ENCODE assay signal across 17 cellular contexts in genomic region chr2:159010963-159011362, GRCh38. TPM values are rescaled to one million over a fixed set of nuclear protein-coding genes. Genes with fewer than 3 reads are reported as not detected.
A peak's percentile ranks its signal among the peaks of the same experiment; 100 is the strongest.
DNase-seq lines count a peak whose midpoint lies in the region; ATAC-seq, FAIRE-seq and TF ChIP-seq lines count a peak whose summit lies in the region.
"Had no signal": no experiment of that assay in that cellular context is flagged by ENCODE, and none has a peak within 500 bp of the region (broad histone marks: within the 10 kb centered on the region; RNA-seq: fewer than 3 reads in every experiment).

No MANE protein-coding gene starts in this region.

- H4K8ac ChIP-seq in IMR-90 (ENCODE audit: low read depth in 2 of 2, low read length in 2 of 2) = no peak overlapping the region; a peak in 1 of 4 replicates

- no peak overlapping the region for H2AK9ac ChIP-seq in IMR-90 (replicated peaks; ENCODE audit: low read depth, low read length, poor library complexity)

- H3K9me1 ChIP-seq in IMR-90 (ENCODE audit: insufficient read depth, low read length) = peaks cover 5% of the 10 kb centered on the region

- peak overlapping the region; percentile 76; the same call in 1 of the 2 replicates for H3K23ac ChIP-seq in IMR-90 (ENCODE audit: low read depth, low read length)

- H3K27ac ChIP-seq in A549 = 0 out of 6 replicates have a peak overlapping the region, but pooled peaks of 1 of the 2 experiments have one; percentile 10
- H3K27ac ChIP-seq in IMR-90 (ENCODE audit: insufficient read depth, low read length) = no peak overlapping the region
- H3K27ac ChIP-seq in substantia nigra (ENCODE audit: low read depth, low read length, poor library complexity, severe bottlenecking) = no peak overlapping the region

- H3K9me3 ChIP-seq in A549 = peaks cover 19% of the 10 kb centered on the region
- peaks cover 12% of the 10 kb centered on the region for H3K9me3 ChIP-seq in IMR-90 (ENCODE audit: control insufficient read depth, insufficient read depth, low read length)

- no peak overlapping the region for H4K91ac ChIP-seq in IMR-90 (ENCODE audit: insufficient read depth, low read depth, low read length)

- BruUV-seq in IMR-90 (replicated peaks; lab: Mats Ljungman, UMichigan) = no TSS peak

- H4K20me1 ChIP-seq in IMR-90 (ENCODE audit: insufficient read depth, low read length) = peaks cover 9% of the 10 kb centered on the region; the same call in 1 of the 2 replicates

- dilution Hi-C loops in IMR-90 (cut with HindIII; ENCODE audit: low sequenced_read_pairs, unreplicated experiment) = no loop called here

- H2BK5ac ChIP-seq in IMR-90 (ENCODE audit: low read depth, low read length, poor library complexity, severe bottlenecking) = peak overlapping the region; percentile 3

- H3K56ac ChIP-seq in IMR-90 (ENCODE audit: extremely low read depth, insufficient read depth, low read length) = no peak overlapping the region

- H2AFZ ChIP-seq in IMR-90 (replicated peaks; ENCODE audit: low read length, poor library complexity) = no peak overlapping the region

- FAIRE-seq in A549 (lab: Jason Lieb, UNC) = no peak
- no peak for FAIRE-seq in bronchial epithelial cell (lab: Jason Lieb, UNC)
- FAIRE-seq in RCC 7860 (lab: Jason Lieb, UNC) = no peak

- H2BK20ac ChIP-seq in IMR-90 (ENCODE audit: low read depth, low read length) = peak overlapping the region; percentile 20; the same call in 1 of the 2 replicates

- intact Hi-C loops in IMR-90 (cut with micrococcal nuclease) = loop anchor here (2.0 kb wide), 1 partner anchor 18 kb away; no protein-coding TSS in a partner anchor

- no peak overlapping the region for H4K5ac ChIP-seq in IMR-90 (ENCODE audit: low read depth, low read length)

- TF ChIP-seq CTCF in A549 (IDR thresholded peaks at IDR 0.05) = no peak
- no peak for TF ChIP-seq CTCF in IMR-90 (conservative IDR thresholded peaks at IDR 0.05; ENCODE audit: low read depth, low read length)
- no peak for TF ChIP-seq CTCF in bronchial epithelial cell (IDR thresholded peaks at IDR 0.05; ENCODE audit: insufficient read depth, low read length, severe bottlenecking)

- H3K18ac ChIP-seq in IMR-90 (ENCODE audit: low read depth, low read length) = no peak overlapping the region

- H2BK15ac ChIP-seq in IMR-90 (ENCODE audit: low read depth, low read length) = no peak overlapping the region

- H3K4me3 ChIP-seq in A549 (no peak overlapping the region), IMR-90 (ENCODE audit: insufficient read depth, low read depth, low read length) (no peak overlapping the region), bronchial epithelial cell (ENCODE audit: low read depth, low read length) (no peak overlapping the region)
- H3K4me3 ChIP-seq: tibial nerve had no signal

- ATAC-seq in A549 (peak in 1 of 2 experiments; percentile 30; a peak in 2 of 6 replicates), IMR-90 (ENCODE audit: low read depth) (no peak)
- ATAC-seq: stimulated activated naive B cell treated with anti-CD40 and anti-IgM and Interleukin-4, amounts not matched to agents 10 μg/mL and 1 μg/mL and 100 μg/mL, for 72 hours had no signal

- no peak overlapping the region for H3K9ac ChIP-seq in IMR-90 (ENCODE audit: low read depth, low read length)

- H3K14ac ChIP-seq in IMR-90 (replicated peaks; ENCODE audit: low read depth, low read length) = 0 out of 2 replicates have a peak overlapping the region, but pooled peaks have one; percentile 44

- H3K4ac ChIP-seq in IMR-90 (ENCODE audit: low read depth, low read length) = peak overlapping the region; percentile 50; the same call in 1 of the 2 replicates

- H3K79me1 ChIP-seq in IMR-90 (ENCODE audit: low read depth in 1 of 2, low read length in 2 of 2) = peaks cover 25 to 50% of the 10 kb centered on the region in 2 experiments

- H3K4me1 ChIP-seq in A549 (peaks cover 14% of the 10 kb centered on the region), IMR-90 (ENCODE audit: control insufficient read depth, insufficient read depth, low read length) (peaks cover 2% of the 10 kb centered on the region; the same call in 1 of the 2 replicates)

- H3K36me3 ChIP-seq in IMR-90 (ENCODE audit: control insufficient read depth, insufficient read depth, low read length) (peaks cover 14% of the 10 kb centered on the region; the same call in 1 of the 2 replicates), bronchial epithelial cell (ENCODE audit: control insufficient read depth, insufficient read depth, low read length) (peaks cover 4% of the 10 kb centered on the region)

- in situ Hi-C loops in IMR-90 (cut with MboI; ENCODE audit: low sequenced_read_pairs) = no loop called here

- TF ChIP-seq EP300 in A549 (IDR thresholded peaks at IDR 0.05) = no peak

- TF ChIP-seq RAD21 in A549 (conservative IDR thresholded peaks at IDR 0.05 in 1 of 2, IDR thresholded peaks at IDR 0.05 in 1 of 2) (no peak), IMR-90 (IDR thresholded peaks at IDR 0.05; ENCODE audit: low read length) (no peak)

- DNase-seq in A549 (ENCODE audit: low read depth in 1 of 2, low spot score in 1 of 2) (no peak), IMR-90 (peak; percentile 69), bronchial epithelial cell (ENCODE audit: low read depth) (peak; percentile 52), iris pigment epithelial cell (ENCODE audit: low read depth) (peak; percentile 62), substantia nigra (lab: John Stamatoyannopoulos, UW) (no peak), SK-N-DZ (ENCODE audit: low spot score) (no peak), RCC 7860 (ENCODE audit: low spot score) (no peak)
- no peak for DNase-seq in activated CD4-positive, alpha-beta T cell treated with anti-CD3 and anti-CD28 coated beads for 48 hours
- DNase-seq: activated T-cell treated with anti-CD3 and anti-CD28 coated beads, Interleukin-2, amount 50 U/mL, for 1 hour; CD4-positive, alpha-beta memory T cell; central memory CD4-positive, alpha-beta T cell; effector CD8-positive, alpha-beta T cell; NCI-H1436 treated with DMSO at 0.1 percent for 48 hours; NCI-H2171; NCI-H774; stimulated activated naive B cell treated with anti-CD40 and anti-IgM and Interleukin-4, amounts not matched to agents 10 μg/mL and 1 μg/mL and 100 μg/mL, for 72 hours had no signal

- no peak for TF ChIP-seq POLR2A in A549 (IDR thresholded peaks at IDR 0.05; ENCODE audit: low read length)
- TF ChIP-seq POLR2A in IMR-90 (IDR thresholded peaks at IDR 0.05; ENCODE audit: low read depth, low read length) = no peak

- H3K4me2 ChIP-seq in A549 (peak overlapping the region; percentile 62; the same call in 2 of the 3 replicates), IMR-90 (ENCODE audit: low read depth, low read length) (no peak overlapping the region)

- POLR2A ChIA-PET in A549 (lab: Yijun Ruan, JAX) = no interaction called here
- POLR2A ChIA-PET in IMR-90 (lab: Charles Lee; ENCODE audit: unreplicated experiment) = no interaction called here

- H2AK5ac ChIP-seq in IMR-90 (ENCODE audit: low read depth, low read length) = peak overlapping the region; percentile 43

- no peak overlapping the region; the same call in 1 of the 2 replicates for H2BK120ac ChIP-seq in IMR-90 (ENCODE audit: low read depth, low read length)

- CTCF ChIA-PET in A549 (lab: Yijun Ruan, JAX) = interaction anchor here (1.2 kb wide), 1 partner anchor 25 kb away, joined by 3 read pairs; no protein-coding TSS in a partner anchor
- CTCF ChIA-PET in IMR-90 (lab: Yijun Ruan, JAX) = no interaction called here

- no peaks in the 10 kb centered on the region for H3K27me3 ChIP-seq in IMR-90 (ENCODE audit: control insufficient read depth, insufficient read depth, low read length)
- H3K27me3 ChIP-seq in bronchial epithelial cell (ENCODE audit: control insufficient read depth, insufficient read depth, low read length) = no peaks in the 10 kb centered on the region
- H3K27me3 ChIP-seq: tibial nerve had no signal

TF ChIP-seq in A549, 52 proteins besides CTCF, POLR2A, EP300 and RAD21 (continues in another document):
- no peak for TF ChIP-seq HMGXB4 (CRISPR knock-in tag; IDR thresholded peaks at IDR 0.05; ENCODE audit: borderline replicate concordance)

TF ChIP-seq in IMR-90, 13 proteins besides CTCF, POLR2A, EP300 and RAD21:
- TF ChIP-seq USF2 (IDR thresholded peaks at IDR 0.05; ENCODE audit: low read depth, low read length) = no peak
- TF ChIP-seq MAFK (IDR thresholded peaks at IDR 0.05; ENCODE audit: low read depth, low read length) = no peak
- TF ChIP-seq MXI1 (IDR thresholded peaks at IDR 0.05; ENCODE audit: borderline replicate concordance, low read depth, low read length) = no peak
- TF ChIP-seq NFE2L2 (IDR thresholded peaks at IDR 0.05; ENCODE audit: low read depth, low read length) = no peak
- TF ChIP-seq BHLHE40 (IDR thresholded peaks at IDR 0.05; ENCODE audit: low read depth, low read length) = no peak
- TF ChIP-seq RCOR1 (IDR thresholded peaks at IDR 0.05; ENCODE audit: insufficient replicate concordance, low read length) = peak; percentile 64

RNA-seq across cellular contexts. Expression of gene TANC1, which starts 42.5 kb away (rescaled TPM):
- polyA plus RNA-seq in A549 (2011; rRNA removed) (19.5 and 21.2 TPM in 2 replicates), A549 (2017; fragmentation: RNase III; extraction: RNeasy Plus Mini Kit Qiagen cat#74134 plus additional on column Dnase treatment) (8.1 to 10.0 TPM (median 9.2 TPM) in 3 replicates), IMR-90 (2012; rRNA removed) (10.1 and 10.2 TPM in 2 replicates)
- polyA plus RNA-seq in A549 (2012; cell fraction: cytosol; rRNA removed) = 6.3 and 7.0 TPM in 2 replicates
- 18.2 and 19.3 TPM in 2 replicates for polyA plus RNA-seq in A549 (2012; cell fraction: nucleus; rRNA removed)
- 43.3 and 47.4 TPM in 2 replicates for polyA minus RNA-seq in A549 (2011; rRNA and poly(A)+ RNA removed)
- total RNA-seq in IMR-90 (2012; rRNA removed) (12.8 and 12.9 TPM in 2 replicates), bronchial epithelial cell (29.5 and 34.1 TPM in 2 replicates)
- polyA plus RNA-seq in IMR-90 (2012; cell fraction: cytosol; rRNA removed) = 3.6 and 5.0 TPM in 2 replicates
- 27.3 and 53.0 TPM in 2 replicates for polyA plus RNA-seq in IMR-90 (2012; cell fraction: nucleus; rRNA removed; ENCODE audit: low replicate concordance)
- polyA plus RNA-seq in SK-N-DZ (2014; cell fraction: cytosol; rRNA removed) = 4.4 and 5.5 TPM in 2 replicates
- 13.6 and 26.7 TPM in 2 replicates for polyA plus RNA-seq in SK-N-DZ (2014; cell fraction: nucleus; rRNA removed)

Comparison
In these comparisons a context has a peak if more than half of its experiments do, and no peak if none do; other contexts are left out.
1. DNase-seq: peak in IMR-90 (single experiment), bronchial epithelial cell (single experiment) and iris pigment epithelial cell (single experiment); none in A549 (0 of 2), substantia nigra (0 of 49), SK-N-DZ (single experiment), activated CD4-positive, alpha-beta T cell treated with anti-CD3 and anti-CD28 coated beads for 48 hours (single experiment) and RCC 7860 (single experiment).